ENCODE assay signal across 26 cellular contexts in genomic region chr6:5666695-5667094, GRCh38.
"Had no signal": no experiment of that assay in that cellular context is flagged by ENCODE, and none has a peak within 500 bp of the region (broad histone marks: within the 10 kb centered on the region; RNA-seq: fewer than 3 reads in every experiment).

No MANE protein-coding gene starts in this region.

- H3K36me3 ChIP-seq: esophagus muscularis mucosa, heart left ventricle, neural progenitor cell, right atrium auricular region, stomach, thyroid gland, upper lobe of left lung, vagina had no signal

- DNase-seq: activated B cell treated with CpG ODN at 0.5 μM for 24 hours; activated CD4-positive, alpha-beta T cell treated with anti-CD3 and anti-CD28 coated beads, Interleukin-2, amount 50 U/mL, for 4 hours; activated CD8-positive, alpha-beta memory T cell treated with anti-CD3 and anti-CD28 coated beads, Interleukin-2, amount 50 U/mL, for 48 hours; activated gamma-delta T cell treated with Interleukin-2 at 50 U/mL for 16 hours; activated T-cell treated with anti-CD3 and anti-CD28 coated beads, Interleukin-2, amount 50 U/mL, for 24 hours; foreskin keratinocyte; heart left ventricle; hypothalamus; immature natural killer cell; kidney; midbrain; natural killer cell; occipital lobe; stimulated activated CD4-positive, alpha-beta T cell treated with anti-CD3 and anti-CD28 coated beads, Interleukin-15, amount 100 ng/mL, for 24 hours; stimulated activated CD4-positive, alpha-beta T cell treated with anti-CD3 and anti-CD28 coated beads, Interleukin-2, amount 100 ng/mL, for 24 hours; stimulated activated naive B cell treated with anti-CD40 and anti-IgM and Interleukin-4, amounts not matched to agents 10 μg/mL and 1 μg/mL and 100 μg/mL, for 72 hours; stomach; thyroid gland; upper lobe of left lung had no signal

- H3K27ac Mint-ChIP-seq: activated B cell treated with CpG ODN at 0.5 μM for 24 hours; dendritic cell treated with granulocyte-macrophage colony-stimulating factor and Interleukin-4, amounts not matched to agents 40 ng/mL and 50 ng/mL, for 4 days; neural progenitor cell; stimulated activated naive B cell treated with anti-CD40 and anti-IgM and Interleukin-4, amounts not matched to agents 10 μg/mL and 1 μg/mL and 100 μg/mL, for 72 hours; T-helper 2 cell treated with Interferon-gamma antibody and Interleukin-4, amounts not matched to agents 5 μg/mL and 100 μg/mL, for 36 hours had no signal

- ATAC-seq: foreskin keratinocyte; natural killer cell; stimulated activated naive B cell treated with anti-CD40 and anti-IgM and Interleukin-4, amounts not matched to agents 10 μg/mL and 1 μg/mL and 100 μg/mL, for 72 hours had no signal

- H3K27me3 ChIP-seq: esophagus muscularis mucosa, foreskin keratinocyte, heart left ventricle, neural progenitor cell, right atrium auricular region, stomach, thyroid gland, upper lobe of left lung, vagina had no signal

- H3K4me3 Mint-ChIP-seq: activated B cell treated with CpG ODN at 0.5 μM for 24 hours; activated T-cell treated with anti-CD3 and anti-CD28 coated beads, Interleukin-2, amount 50 U/mL, for 24 hours; central memory CD8-positive, alpha-beta T cell; dendritic cell treated with granulocyte-macrophage colony-stimulating factor and Interleukin-4, amounts not matched to agents 40 ng/mL and 50 ng/mL, for 4 days; natural killer cell; neural progenitor cell; stimulated activated naive B cell treated with anti-CD40 and anti-IgM and Interleukin-4, amounts not matched to agents 10 μg/mL and 1 μg/mL and 100 μg/mL, for 72 hours; T-helper 2 cell treated with Interferon-gamma antibody and Interleukin-4, amounts not matched to agents 5 μg/mL and 100 μg/mL, for 36 hours had no signal

- H3K9me3 Mint-ChIP-seq: activated B cell treated with CpG ODN at 0.5 μM for 24 hours; activated T-cell treated with anti-CD3 and anti-CD28 coated beads, Interleukin-2, amount 50 U/mL, for 24 hours; central memory CD8-positive, alpha-beta T cell; dendritic cell treated with granulocyte-macrophage colony-stimulating factor and Interleukin-4, amounts not matched to agents 40 ng/mL and 50 ng/mL, for 4 days; immature natural killer cell; natural killer cell; neural progenitor cell; T-helper 2 cell treated with Interferon-gamma antibody and Interleukin-4, amounts not matched to agents 5 μg/mL and 100 μg/mL, for 36 hours had no signal

- H3K36me3 Mint-ChIP-seq: natural killer cell, neural progenitor cell had no signal

- H3K4me1 ChIP-seq: upper lobe of left lung had no signal

- H3K9me3 ChIP-seq: esophagus muscularis mucosa, heart left ventricle, right atrium auricular region, stomach, thyroid gland, upper lobe of left lung, vagina had no signal

- H3K27me3 Mint-ChIP-seq: activated B cell treated with CpG ODN at 0.5 μM for 24 hours; activated T-cell treated with anti-CD3 and anti-CD28 coated beads, Interleukin-2, amount 50 U/mL, for 24 hours; central memory CD8-positive, alpha-beta T cell; dendritic cell treated with granulocyte-macrophage colony-stimulating factor and Interleukin-4, amounts not matched to agents 40 ng/mL and 50 ng/mL, for 4 days; stimulated activated naive B cell treated with anti-CD40 and anti-IgM and Interleukin-4, amounts not matched to agents 10 μg/mL and 1 μg/mL and 100 μg/mL, for 72 hours had no signal

- H3K27ac ChIP-seq: esophagus muscularis mucosa, foreskin keratinocyte, heart left ventricle, neural progenitor cell, right atrium auricular region, stomach, thyroid gland, upper lobe of left lung, vagina had no signal

- H3K4me3 ChIP-seq: esophagus muscularis mucosa, heart left ventricle, neural progenitor cell, right atrium auricular region, stomach, thyroid gland, upper lobe of left lung, vagina had no signal
